In the genomic region with DNA sequence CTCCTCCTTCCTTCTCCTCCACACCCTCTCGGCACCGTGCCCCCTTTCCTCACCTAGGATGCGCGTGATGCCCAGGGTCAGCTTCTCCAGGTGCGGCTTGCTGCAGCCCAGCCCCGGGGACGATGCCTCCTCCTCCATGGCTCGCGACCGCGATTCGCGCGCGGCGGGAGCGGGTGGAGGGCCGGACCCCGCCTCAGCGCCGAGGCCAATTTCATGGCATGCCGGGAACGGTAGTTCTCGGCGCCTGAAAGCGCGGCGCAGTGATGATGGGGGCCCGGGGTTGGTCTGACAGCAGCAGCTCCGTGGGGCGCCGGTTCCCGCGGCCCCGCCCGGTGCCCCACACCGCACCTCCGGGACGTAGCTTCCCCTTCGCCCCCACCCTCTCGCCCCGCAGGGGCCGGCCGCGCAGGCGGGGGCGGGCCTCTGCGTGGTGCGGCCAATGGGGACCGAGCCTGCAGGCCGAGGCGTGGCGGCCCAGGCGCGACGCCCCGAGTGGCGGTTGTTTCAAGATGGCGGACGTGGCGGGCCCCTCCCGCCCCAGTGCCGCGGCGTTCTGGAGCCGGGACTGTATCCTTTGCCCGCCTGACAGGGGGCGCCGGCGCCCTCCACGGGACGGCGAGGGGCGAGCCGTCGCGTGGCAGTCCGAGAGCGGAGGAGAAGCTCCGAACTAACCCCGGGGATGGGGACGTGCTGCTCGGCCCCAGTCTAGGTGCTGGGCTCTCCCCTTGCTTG, we compare ENCODE assay signal across 8 cellular contexts.
DNase-seq lines count a peak whose midpoint lies in the region; TF ChIP-seq lines count a peak whose summit lies in the region.

A gene (plus strand): TSS at position 498 of the 732 bp plus-strand sequence. CDS start 12 bp downstream, at position 510.
A gene with protein sequence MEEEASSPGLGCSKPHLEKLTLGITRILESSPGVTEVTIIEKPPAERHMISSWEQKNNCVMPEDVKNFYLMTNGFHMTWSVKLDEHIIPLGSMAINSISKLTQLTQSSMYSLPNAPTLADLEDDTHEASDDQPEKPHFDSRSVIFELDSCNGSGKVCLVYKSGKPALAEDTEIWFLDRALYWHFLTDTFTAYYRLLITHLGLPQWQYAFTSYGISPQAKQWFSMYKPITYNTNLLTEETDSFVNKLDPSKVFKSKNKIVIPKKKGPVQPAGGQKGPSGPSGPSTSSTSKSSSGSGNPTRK (minus strand): TSS at position 373 of the 732 bp plus-strand sequence. CDS start 235 bp downstream, at position 138.

- peak within 1 kb of the TSS; percentile 99 for H2AFZ ChIP-seq in MM.1S (ENCODE audit: low read length)

- H3F3A ChIP-seq in MM.1S (ENCODE audit: insufficient read depth, low read length), result no peaks in the 10 kb centered on the region

- peak within 1 kb of the TSS; percentile 100 for H3K4me3 ChIP-seq in MM.1S (ENCODE audit: low read length)

- no peaks in the 10 kb centered on the region for H3K27me3 ChIP-seq in MM.1S (replicated peaks; ENCODE audit: insufficient read depth, low read length)

- no peaks in the 10 kb centered on the region for H3K9me2 ChIP-seq in MM.1S (replicated peaks; ENCODE audit: insufficient read depth, low read length)

- H3K79me2 ChIP-seq in MM.1S (ENCODE audit: low read length), result peaks cover 36% of the 10 kb centered on the region

- peak within 1 kb of the TSS; percentile 65 for H3K9ac ChIP-seq in MM.1S (ENCODE audit: low read length)

- DNase-seq in GM04503 (ENCODE audit: low read depth) (peak; percentile 33), HCEC 1CT (peak; percentile 87), MM.1S (peak; percentile 90), SIG-M5 treated with dmso at 0.1 percent for 504 hours (lab: John Stamatoyannopoulos, UW; ENCODE audit: unreplicated experiment) (peak; percentile 86), foreskin melanocyte (peak; percentile 78), nucleus accumbens (lab: John Stamatoyannopoulos, UW) (peak; percentile 46 to 91 (median 82)), superior temporal gyrus (ENCODE audit: extremely low spot score) (peak; percentile 87)
- DNase-seq in activated naive CD4-positive, alpha-beta T cell (lab: John Stamatoyannopoulos, UW), result peak; percentile 64 to 83 (median 66)

- no peaks in the 10 kb centered on the region for H3K9me3 ChIP-seq in MM.1S (replicated peaks; ENCODE audit: insufficient read depth, low read length)

- peak within 1 kb of the TSS; percentile 50; the same call in 1 of the 2 replicates for H3K27ac ChIP-seq in MM.1S (ENCODE audit: low read length)

- TF ChIP-seq CTCF in MM.1S (IDR thresholded peaks at IDR 0.05; ENCODE audit: low read length), result peak; percentile 54

- H3K4me1 ChIP-seq in MM.1S (ENCODE audit: low read length), result peaks cover 22% of the 10 kb centered on the region

- peak within 1 kb of the TSS; percentile 83 for H3K4me2 ChIP-seq in MM.1S (ENCODE audit: low read depth, low read length)

- H3K36me3 ChIP-seq in MM.1S (replicated peaks; ENCODE audit: insufficient read depth, low read length), result no peaks in the 10 kb centered on the region

- H4K20me1 ChIP-seq in MM.1S (ENCODE audit: insufficient read depth, low read length), result no peaks in the 10 kb centered on the region

Comparison
In these comparisons a context has a peak if more than half of its experiments do, and no peak if none do; other contexts are left out.
1. Peak in every context shown above with its lines: DNase-seq, H3K4me3 ChIP-seq and H3K27ac ChIP-seq.
2. DNase-seq: peak in every context shown above with its lines; median percentile 90 in MM.1S; 87 in HCEC 1CT; 87 in superior temporal gyrus; 86 in SIG-M5 treated with dmso at 0.1 percent for 504 hours; 82 in nucleus accumbens; 78 in foreskin melanocyte; 66 in activated naive CD4-positive, alpha-beta T cell; 33 in GM04503.